ENCODE assay signal across 1 cellular context in genomic region chr14:102020058-102020971, GRCh38.
TF ChIP-seq lines count a peak whose summit lies in the region.

No MANE protein-coding gene starts in this region.

TF ChIP-seq in SK-N-SH treated with all-trans-retinoic acid at 6 μM for 48 hours, 23 proteins besides CTCF, POLR2A, EP300 and RAD21 (continued from another document):
- no peak for TF ChIP-seq TSHZ2 (CRISPR knock-in tag; IDR thresholded peaks at IDR 0.05)
- TF ChIP-seq ISL1 (CRISPR knock-in tag; IDR thresholded peaks at IDR 0.05) = no peak
- no peak for TF ChIP-seq ESRRG (CRISPR knock-in tag; IDR thresholded peaks at IDR 0.05)
- no peak for TF ChIP-seq TCF4 (CRISPR knock-in tag; IDR thresholded peaks at IDR 0.05; ENCODE audit: borderline replicate concordance)
- no peak for TF ChIP-seq CREB5 (CRISPR knock-in tag; IDR thresholded peaks at IDR 0.05; ENCODE audit: low read depth)
- TF ChIP-seq, protein P1, sequence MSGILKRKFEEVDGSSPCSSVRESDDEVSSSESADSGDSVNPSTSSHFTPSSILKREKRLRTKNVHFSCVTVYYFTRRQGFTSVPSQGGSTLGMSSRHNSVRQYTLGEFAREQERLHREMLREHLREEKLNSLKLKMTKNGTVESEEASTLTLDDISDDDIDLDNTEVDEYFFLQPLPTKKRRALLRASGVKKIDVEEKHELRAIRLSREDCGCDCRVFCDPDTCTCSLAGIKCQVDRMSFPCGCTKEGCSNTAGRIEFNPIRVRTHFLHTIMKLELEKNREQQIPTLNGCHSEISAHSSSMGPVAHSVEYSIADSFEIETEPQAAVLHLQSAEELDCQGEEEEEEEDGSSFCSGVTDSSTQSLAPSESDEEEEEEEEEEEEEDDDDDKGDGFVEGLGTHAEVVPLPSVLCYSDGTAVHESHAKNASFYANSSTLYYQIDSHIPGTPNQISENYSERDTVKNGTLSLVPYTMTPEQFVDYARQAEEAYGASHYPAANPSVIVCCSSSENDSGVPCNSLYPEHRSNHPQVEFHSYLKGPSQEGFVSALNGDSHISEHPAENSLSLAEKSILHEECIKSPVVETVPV (CRISPR knock-in tag; IDR thresholded peaks at IDR 0.05) = no peak
- no peak for TF ChIP-seq ZNF70 (CRISPR knock-in tag; IDR thresholded peaks at IDR 0.05)
- TF ChIP-seq ARNTL (CRISPR knock-in tag; IDR thresholded peaks at IDR 0.05; ENCODE audit: borderline replicate concordance, low read depth) = no peak
- no peak for TF ChIP-seq RARB (CRISPR knock-in tag; IDR thresholded peaks at IDR 0.05)
- TF ChIP-seq GLIS3 (CRISPR knock-in tag; IDR thresholded peaks at IDR 0.05) = no peak
